Comparison of ENCODE assay signal across 29 cellular contexts in the genomic region with DNA sequence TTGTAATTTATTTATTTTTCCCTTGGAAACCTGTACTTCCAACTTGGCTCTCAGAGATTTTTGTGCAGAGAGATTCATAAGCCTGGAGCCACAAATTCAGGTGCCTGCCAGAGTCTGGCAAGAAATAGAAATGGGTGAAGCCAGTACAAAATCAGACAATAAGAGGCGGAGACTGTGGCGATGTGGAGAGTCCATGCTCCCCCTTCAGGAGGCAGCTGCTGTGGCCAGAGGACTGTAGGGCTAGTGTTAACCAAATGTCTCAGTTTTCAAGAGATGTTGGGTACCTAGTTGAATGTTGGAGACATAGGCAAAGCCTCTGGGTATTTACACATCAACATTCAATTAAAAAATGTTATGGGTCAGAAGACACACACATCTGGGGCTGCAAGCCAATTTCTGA.
"Had no signal": no experiment of that assay in that cellular context is flagged by ENCODE, and none has a peak within 500 bp of the region (broad histone marks: within the 10 kb centered on the region; RNA-seq: fewer than 3 reads in every experiment).

No MANE protein-coding gene starts in this region.

- FAIRE-seq: colon had no signal

- H3K4me3 ChIP-seq: body of pancreas, esophagus muscularis mucosa, gastroesophageal sphincter, heart right ventricle, hepatocyte had no signal

- H2AFZ ChIP-seq: hepatocyte had no signal

- H3K79me2 ChIP-seq: hepatocyte had no signal

- ATAC-seq: activated T-cell treated with anti-CD3 and anti-CD28 coated beads, Interleukin-2, amount 50 U/mL, for 4 hours; activated T-helper 17 cell treated with anti-CD3 and anti-CD28 coated beads, Interleukin-2, amount 50 U/mL, for 72 hours; body of pancreas; effector memory CD8-positive, alpha-beta T cell; foreskin keratinocyte; gastroesophageal sphincter; heart right ventricle had no signal

- H3K27ac ChIP-seq: body of pancreas, esophagus muscularis mucosa, foreskin keratinocyte, gastroesophageal sphincter, heart right ventricle, hepatocyte had no signal

- H3K4me3 Mint-ChIP-seq: activated CD4-positive, alpha-beta memory T cell treated with anti-CD3 and anti-CD28 coated beads, Interleukin-2, amount 10 ng/mL, durations not matched to agents 7 days and 5 days; activated CD4-positive, alpha-beta T cell treated with anti-CD3 and anti-CD28 coated beads, Interleukin-2, amount 10 ng/mL, durations not matched to agents 7 days and 5 days; activated naive CD8-positive, alpha-beta T cell; activated T-cell treated with anti-CD3 and anti-CD28 coated beads, Interleukin-2, amount 50 U/mL, for 4 hours; activated T-helper 17 cell treated with anti-CD3 and anti-CD28 coated beads, Interleukin-2, amount 50 U/mL, for 72 hours; effector memory CD8-positive, alpha-beta T cell had no signal

- H3K27me3 ChIP-seq: body of pancreas, esophagus muscularis mucosa, gastroesophageal sphincter, heart right ventricle, hepatocyte had no signal

- H3K9me3 Mint-ChIP-seq: activated CD4-positive, alpha-beta memory T cell treated with anti-CD3 and anti-CD28 coated beads, Interleukin-2, amount 10 ng/mL, durations not matched to agents 7 days and 5 days; activated CD4-positive, alpha-beta T cell treated with anti-CD3 and anti-CD28 coated beads, Interleukin-2, amount 10 ng/mL, durations not matched to agents 7 days and 5 days; activated T-cell treated with anti-CD3 and anti-CD28 coated beads, Interleukin-2, amount 50 U/mL, for 4 hours; activated T-helper 17 cell treated with anti-CD3 and anti-CD28 coated beads, Interleukin-2, amount 50 U/mL, for 72 hours; effector memory CD8-positive, alpha-beta T cell had no signal

- H3K36me3 ChIP-seq: esophagus muscularis mucosa, gastroesophageal sphincter, heart right ventricle had no signal

- H3K9me3 ChIP-seq: body of pancreas, esophagus muscularis mucosa, gastroesophageal sphincter, heart right ventricle had no signal

- H3K36me3 Mint-ChIP-seq: activated naive CD8-positive, alpha-beta T cell had no signal

- DNase-seq: activated CD4-positive, alpha-beta memory T cell treated with anti-CD3 and anti-CD28 coated beads, Interleukin-2, amount 10 ng/mL, durations not matched to agents 7 days and 5 days; activated CD4-positive, alpha-beta T cell treated with anti-CD3 and anti-CD28 coated beads for 1 hour; activated CD4-positive, alpha-beta T cell treated with anti-CD3 and anti-CD28 coated beads for 4 hours; activated CD4-positive, alpha-beta T cell treated with anti-CD3 and anti-CD28 coated beads, Interleukin-2, amount 10 ng/mL, durations not matched to agents 7 days and 5 days; activated CD4-positive, alpha-beta T cell treated with anti-CD3 and anti-CD28 coated beads, Interleukin-2, amount 50 U/mL, for 4 hours; activated CD8-positive, alpha-beta memory T cell treated with anti-CD3 and anti-CD28 coated beads, Interleukin-2, amount 50 U/mL, for 48 hours; activated effector memory CD4-positive, alpha-beta T cell treated with Interleukin-2 at 50 U/mL for 16 hours; activated gamma-delta T cell treated with Interleukin-2 at 50 U/mL for 16 hours; activated naive CD4-positive, alpha-beta T cell treated with anti-CD3 and anti-CD28 coated beads, Interleukin-2, amount 50 U/mL, for 16 hours; activated naive CD4-positive, alpha-beta T cell treated with Interleukin-2 at 50 U/mL for 16 hours; activated T-cell treated with anti-CD3 and anti-CD28 coated beads for 4 hours; activated T-cell treated with anti-CD3 and anti-CD28 coated beads, Interleukin-2, amount 50 U/mL, for 4 hours; amygdala; aorta; body of pancreas; caudate nucleus; cortex of kidney; dermis blood vessel endothelial cell; effector CD4-positive, alpha-beta T cell; effector memory CD8-positive, alpha-beta T cell; erythroblast; foreskin keratinocyte; heart right ventricle had no signal

- H3K27me3 Mint-ChIP-seq: activated CD4-positive, alpha-beta memory T cell treated with anti-CD3 and anti-CD28 coated beads, Interleukin-2, amount 10 ng/mL, durations not matched to agents 7 days and 5 days; effector memory CD8-positive, alpha-beta T cell had no signal

- H3K27ac Mint-ChIP-seq: activated CD4-positive, alpha-beta memory T cell treated with anti-CD3 and anti-CD28 coated beads, Interleukin-2, amount 10 ng/mL, durations not matched to agents 7 days and 5 days; activated CD4-positive, alpha-beta T cell treated with anti-CD3 and anti-CD28 coated beads, Interleukin-2, amount 10 ng/mL, durations not matched to agents 7 days and 5 days; activated naive CD8-positive, alpha-beta T cell; activated T-helper 17 cell treated with anti-CD3 and anti-CD28 coated beads, Interleukin-2, amount 50 U/mL, for 72 hours; effector memory CD8-positive, alpha-beta T cell had no signal

- H3K4me2 ChIP-seq: hepatocyte had no signal

- H3K4me1 Mint-ChIP-seq: activated CD4-positive, alpha-beta T cell treated with anti-CD3 and anti-CD28 coated beads, Interleukin-2, amount 10 ng/mL, durations not matched to agents 7 days and 5 days; activated T-helper 17 cell treated with anti-CD3 and anti-CD28 coated beads, Interleukin-2, amount 50 U/mL, for 72 hours had no signal

- H3K4me1 ChIP-seq: body of pancreas, esophagus muscularis mucosa, foreskin keratinocyte, gastroesophageal sphincter, heart right ventricle had no signal
